In genomic region chr4:140756292-140757219, GRCh38 we compare ENCODE assay signal across 8 cellular contexts. TPM values are rescaled to one million over a fixed set of nuclear protein-coding genes. Genes with fewer than 3 reads are reported as not detected.
DNase-seq lines count a peak whose midpoint lies in the region; ATAC-seq and TF ChIP-seq lines count a peak whose summit lies in the region.

TBC1D9 (minus strand) TSS chr4:140756385; CDS start chr4:140756045, 340 bp downstream.

- no peaks in the 10 kb centered on the region for H3K4me1 ChIP-seq in ectodermal cell (ENCODE audit: control insufficient read depth, insufficient read depth, low read length)

- peaks cover 25% of the 10 kb centered on the region for H3K27me3 ChIP-seq in ectodermal cell (ENCODE audit: control insufficient read depth, insufficient read depth, low read length, poor library complexity, severe bottlenecking)

- TF ChIP-seq CTCF in GM10266 (IDR thresholded peaks at IDR 0.05; ENCODE audit: control insufficient read depth, insufficient read depth, low read depth, missing control alignments): no peak

- H3K36me3 ChIP-seq in ectodermal cell (ENCODE audit: control insufficient read depth, insufficient read depth, low read length): no peaks in the 10 kb centered on the region

- H3K27ac ChIP-seq in ectodermal cell (ENCODE audit: insufficient read depth, low read depth, low read length, poor library complexity, severe bottlenecking): peak within 1 kb of the TSS; percentile 93

- H3K9me3 Mint-ChIP-seq in stimulated activated memory B cell treated with anti-CD40 and anti-IgM and Interleukin-4, amounts not matched to agents 10 μg/mL and 1 μg/mL and 100 μg/mL, for 72 hours: peaks cover 3% of the 10 kb centered on the region

- ATAC-seq in HG02763 (IDR thresholded peaks at IDR 0.05; ENCODE audit: unreplicated experiment): peak; percentile 44
- peak; percentile 80 for ATAC-seq in SK-N-SH treated with all-trans-retinoic acid at 6 μM for 48 hours
- peak; percentile 78 for ATAC-seq in stimulated activated memory B cell treated with anti-CD40 and anti-IgM and Interleukin-4, amounts not matched to agents 10 μg/mL and 1 μg/mL and 100 μg/mL, for 72 hours

- H3K4me1 Mint-ChIP-seq in stimulated activated memory B cell treated with anti-CD40 and anti-IgM and Interleukin-4, amounts not matched to agents 10 μg/mL and 1 μg/mL and 100 μg/mL, for 72 hours: peaks cover 68% of the 10 kb centered on the region

- peak within 1 kb of the TSS; percentile 89 for H3K27ac Mint-ChIP-seq in stimulated activated memory B cell treated with anti-CD40 and anti-IgM and Interleukin-4, amounts not matched to agents 10 μg/mL and 1 μg/mL and 100 μg/mL, for 72 hours

- DNase-seq in A172 (ENCODE audit: low spot score) (peak; percentile 88), GM10266 (ENCODE audit: extremely low spot score) (peak; percentile 36), NCI-H1092 treated with DMSO at 0.1 percent for 48 hours (lab: John Stamatoyannopoulos, UW) (peak; percentile 79), left kidney (ENCODE audit: low read depth, low spot score) (peak; percentile 97)

- peak within 1 kb of the TSS; percentile 55 for H3K4me3 ChIP-seq in ectodermal cell (ENCODE audit: insufficient read depth, low read depth, low read length)

- peak within 1 kb of the TSS; percentile 82 for H3K4me3 Mint-ChIP-seq in stimulated activated memory B cell treated with anti-CD40 and anti-IgM and Interleukin-4, amounts not matched to agents 10 μg/mL and 1 μg/mL and 100 μg/mL, for 72 hours

- no peaks in the 10 kb centered on the region for H3K9me3 ChIP-seq in ectodermal cell (ENCODE audit: control insufficient read depth, low read length)

- WGBS in ectodermal cell, 2 experiments: 0% methylated on average over 79 of the region's 79 CpGs

- no peaks in the 10 kb centered on the region for H3K27me3 Mint-ChIP-seq in stimulated activated memory B cell treated with anti-CD40 and anti-IgM and Interleukin-4, amounts not matched to agents 10 μg/mL and 1 μg/mL and 100 μg/mL, for 72 hours

- peaks cover 6% of the 10 kb centered on the region for H3K36me3 Mint-ChIP-seq in stimulated activated memory B cell treated with anti-CD40 and anti-IgM and Interleukin-4, amounts not matched to agents 10 μg/mL and 1 μg/mL and 100 μg/mL, for 72 hours

TF ChIP-seq in SK-N-SH treated with all-trans-retinoic acid at 6 μM for 48 hours, 23 proteins besides CTCF, POLR2A, EP300 and RAD21:
- TF ChIP-seq ZNF70 (CRISPR knock-in tag; IDR thresholded peaks at IDR 0.05): peak; percentile 45; the same call in 1 of the 2 replicates
- TF ChIP-seq ZFP3 (CRISPR knock-in tag; IDR thresholded peaks at IDR 0.05): no peak
- TF ChIP-seq CREB5 (CRISPR knock-in tag; IDR thresholded peaks at IDR 0.05; ENCODE audit: low read depth): peak; percentile 54; the same call in 1 of the 2 replicates
- peak; percentile 55 for TF ChIP-seq ISL1 (CRISPR knock-in tag; IDR thresholded peaks at IDR 0.05)

RNA-seq across cellular contexts. Expression of gene TBC1D9, which starts in this region (rescaled TPM):
- total RNA-seq in A172 (2014; rRNA removed; shearing (Covaris generic)): 26.5 and 29.4 TPM in 2 replicates
- polyA plus RNA-seq in ectodermal cell (2013, experiment 1 of 4): 9.2 TPM
- 8.0 TPM for polyA plus RNA-seq in ectodermal cell (2013, experiment 2 of 4)
- 6.2 TPM for polyA plus RNA-seq in ectodermal cell (2013, experiment 3 of 4)
- polyA plus RNA-seq in ectodermal cell (2013, experiment 4 of 4): 6.8 TPM

Comparison
In these comparisons a context has a peak if more than half of its experiments do, and no peak if none do; other contexts are left out.
1. Peak in every context shown above with its lines: DNase-seq, ATAC-seq, H3K4me3 ChIP-seq and H3K27ac ChIP-seq.
2. DNase-seq: peak in every context shown above with its lines; median percentile 97 in left kidney; 88 in A172; 79 in NCI-H1092 treated with DMSO at 0.1 percent for 48 hours; 36 in GM10266.